Comparison of ENCODE assay signal across 31 cellular contexts in the genomic region with DNA sequence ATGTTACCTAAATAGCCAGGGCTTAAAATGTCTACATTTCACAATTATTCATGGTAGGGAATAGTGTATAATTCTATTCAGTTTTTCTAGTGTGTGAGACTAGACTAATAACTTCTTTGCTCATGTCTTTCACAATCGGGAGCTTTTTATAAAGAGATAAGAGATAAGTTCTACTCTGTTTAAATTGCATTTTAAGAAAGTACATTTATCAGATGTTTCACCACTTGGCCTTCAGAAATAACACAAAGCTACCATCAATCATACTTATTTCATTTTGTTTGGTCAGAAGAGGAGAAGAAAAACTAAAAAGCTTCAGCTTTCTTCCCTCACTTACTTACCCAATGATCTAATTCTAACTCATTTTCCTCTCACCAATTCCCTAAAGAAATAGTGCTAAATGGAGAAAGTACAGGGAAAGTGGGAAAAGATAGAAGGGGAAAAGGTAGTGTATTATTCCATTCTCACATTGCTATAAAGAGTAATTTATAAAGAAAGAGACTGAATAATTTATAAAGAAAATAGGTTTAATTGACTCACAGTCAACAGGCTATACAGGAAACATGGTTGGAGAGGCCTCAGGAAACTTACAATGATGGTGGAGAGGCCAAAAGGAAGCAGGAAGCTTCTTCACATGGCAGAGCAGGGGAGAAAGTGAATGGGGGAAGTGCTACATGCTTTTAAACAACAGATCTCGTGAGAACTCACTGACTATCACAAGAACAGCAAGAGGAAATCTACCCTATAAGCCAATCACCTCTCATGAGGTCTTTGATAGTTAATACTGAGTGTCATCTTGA.
"Had no signal": no experiment of that assay in that cellular context is flagged by ENCODE, and none has a peak within 500 bp of the region (broad histone marks: within the 10 kb centered on the region; RNA-seq: fewer than 3 reads in every experiment).

No MANE protein-coding gene starts in this region.

- H3K27ac ChIP-seq: ascending aorta, cardiac muscle cell, KMS-11, Peyer's patch, SJSA1 had no signal

- H3K4me1 ChIP-seq: ascending aorta, Peyer's patch, SJSA1 had no signal

- H3K9ac ChIP-seq: KMS-11 had no signal

- H3K4me2 ChIP-seq: KMS-11 had no signal

- DNase-seq: activated CD4-positive, alpha-beta T cell treated with anti-CD3 and anti-CD28 coated beads for 36 hours; activated CD4-positive, alpha-beta T cell treated with anti-CD3 and anti-CD28 coated beads, Interleukin-2, amount 10 ng/mL, durations not matched to agents 7 days and 5 days; activated CD4-positive, alpha-beta T cell treated with anti-CD3 and anti-CD28 coated beads, Interleukin-2, amount 50 U/mL, for 48 hours; activated CD8-positive, alpha-beta memory T cell treated with anti-CD3 and anti-CD28 coated beads, Interleukin-2, amount 50 U/mL, for 4 hours; activated CD8-positive, alpha-beta T cell treated with anti-CD3 and anti-CD28 coated beads, Interleukin-2, amount 10 ng/mL, durations not matched to agents 7 days and 5 days; activated gamma-delta T cell treated with Interleukin-2 at 50 U/mL for 16 hours; activated naive CD4-positive, alpha-beta T cell treated with anti-CD3 and anti-CD28 coated beads for 36 hours; activated naive CD8-positive, alpha-beta T cell treated with anti-CD3 and anti-CD28 coated beads, Interleukin-2, amount 50 U/mL, for 24 hours; activated T-cell treated with anti-CD3 and anti-CD28 coated beads for 4 hours; activated T-cell treated with anti-CD3 and anti-CD28 coated beads, Interleukin-2, amount 50 U/mL, for 4 hours; amniotic stem cell; NCI-H1092 treated with DMSO at 0.1 percent for 48 hours; NCI-H1417; NCI-H146; NCI-H187; NCI-H2029 treated with DMSO at 0.1 percent for 48 hours; NCI-H2107; NCI-H2171 treated with DMSO at 0.1 percent for 48 hours; NCI-H2227 treated with DMSO at 0.1 percent for 48 hours; NCI-H524 treated with DMSO at 0.1 percent for 48 hours; PC-3; Peyer's patch; RPMI8226; SHP77 treated with DMSO at 0.1 percent for 48 hours; T1000 had no signal

- H3K27me3 ChIP-seq: ascending aorta, cardiac muscle cell, Peyer's patch, SJSA1 had no signal

- H3K36me3 ChIP-seq: ascending aorta, cardiac muscle cell, Peyer's patch, SJSA1 had no signal

- H3K4me3 ChIP-seq: ascending aorta, cardiac muscle cell, Peyer's patch, SJSA1 had no signal

- H3K9me3 ChIP-seq: ascending aorta, SJSA1 had no signal

- ATAC-seq: activated CD4-positive, alpha-beta T cell treated with anti-CD3 and anti-CD28 coated beads for 36 hours; activated CD4-positive, CD25-positive, alpha-beta regulatory T cell treated with anti-CD3 and anti-CD28 coated beads, Interleukin-2, amount 50 U/mL, for 24 hours; activated CD8-positive, alpha-beta T cell treated with anti-CD3 and anti-CD28 coated beads, Interleukin-2, amount 10 ng/mL, durations not matched to agents 7 days and 5 days; activated naive CD8-positive, alpha-beta T cell treated with anti-CD3 and anti-CD28 coated beads, Interleukin-2, amount 50 U/mL, for 24 hours; activated T-cell treated with anti-CD3 and anti-CD28 coated beads, Interleukin-2, amount 50 U/mL, for 4 hours; PC-3; WTC11 had no signal
